ENCODE assay signal across 13 cellular contexts in genomic region chr17:73365934-73366623, GRCh38. TPM values are rescaled to one million over a fixed set of nuclear protein-coding genes. Genes with fewer than 3 reads are reported as not detected.
DNase-seq lines count a peak whose midpoint lies in the region; ATAC-seq and TF ChIP-seq lines count a peak whose summit lies in the region.
"Had no signal": no experiment of that assay in that cellular context is flagged by ENCODE, and none has a peak within 500 bp of the region (broad histone marks: within the 10 kb centered on the region; RNA-seq: fewer than 3 reads in every experiment).

No MANE protein-coding gene starts in this region.

- peak in 1 of 2 donors; percentile 47 for TF ChIP-seq POLR2A in heart left ventricle (IDR thresholded peaks at IDR 0.05)

- H3K9ac ChIP-seq in parathyroid adenoma = no peak overlapping the region

- no peak overlapping the region for H3K4me2 ChIP-seq in parathyroid adenoma (ENCODE audit: low read length)
- H3K4me2 ChIP-seq: PC-9 had no signal

- DNase-seq in Right ventricle myocardium inferior (ENCODE audit: missing footprints) (peak; percentile 74), cardiac septum (ENCODE audit: low spot score) (no peak), heart left ventricle (peak; percentile 65 to 75 (median 73))
- no peak for DNase-seq in central memory CD4-positive, alpha-beta T cell
- DNase-seq: DMS79 treated with DMSO at 0.1 percent for 48 hours, immature natural killer cell, occipital lobe, PC-9, T-helper 9 cell had no signal

- peak overlapping the region; percentile 50 to 82 (median 73) for H3K27ac ChIP-seq in heart left ventricle
- H3K27ac ChIP-seq in parathyroid adenoma = peak overlapping the region; percentile 55
- H3K27ac ChIP-seq: PC-9 had no signal

- WGBS in heart left ventricle, 4 donors = 43 to 66% (median 54%) methylated on average over 19 to 21 of the region's 21 CpGs

- no peaks in the 10 kb centered on the region for H3K79me2 ChIP-seq in parathyroid adenoma

- ATAC-seq in Right ventricle myocardium inferior = peak; percentile 57
- ATAC-seq in heart left ventricle = peak; percentile 53 to 87 (median 69)
- no peak for ATAC-seq in HG02973 (IDR thresholded peaks at IDR 0.05; ENCODE audit: unreplicated experiment)
- no peak for ATAC-seq in GM19351 (IDR thresholded peaks at IDR 0.05; ENCODE audit: unreplicated experiment)
- no peak for ATAC-seq in HG03378 (IDR thresholded peaks at IDR 0.05; ENCODE audit: unreplicated experiment)

- intact Hi-C loops in Right ventricle myocardium inferior (cut with DNase I) (loop anchor here (2.0 to 10.0 kb wide), 2 partner anchors 55 to 641 kb away; no protein-coding TSS in a partner anchor), cardiac septum (cut with DNase I) (loop anchor here (5.0 kb wide), 2 partner anchors 54 to 174 kb away; partner anchors contain the start of genes CDC42EP4 and COG1), heart left ventricle (cut with DNase I) (loop anchor here in 7 of 10 donors (1.0 to 10.0 kb wide), 9 partner anchors 27 to 641 kb away; partner anchors contain the start of genes CDC42EP4 (in 5 of the 7) and COG1 (in 3 of the 7))

- H3K9me3 ChIP-seq in heart left ventricle (no peaks in the 10 kb centered on the region), parathyroid adenoma (ENCODE audit: control insufficient read depth, low read length) (no peaks in the 10 kb centered on the region)

- TF ChIP-seq CTCF in heart left ventricle (IDR thresholded peaks at IDR 0.05) (no peak), parathyroid adenoma (IDR thresholded peaks at IDR 0.05) (no peak)

- H3K4me1 ChIP-seq in heart left ventricle (peaks cover 0 to 35% (median 19%) of the 10 kb centered on the region in 12 donors), parathyroid adenoma (no peaks in the 10 kb centered on the region)

- no peak overlapping the region for H2AFZ ChIP-seq in parathyroid adenoma
- H2AFZ ChIP-seq: PC-9 had no signal

- H3K27me3 ChIP-seq in heart left ventricle (no peaks in the 10 kb centered on the region), parathyroid adenoma (ENCODE audit: control insufficient read depth, insufficient read depth, low read length) (no peaks in the 10 kb centered on the region)

- H3K4me3 ChIP-seq in heart left ventricle (peak overlapping the region in 7 of 12 donors; percentile 4 to 26 (median 19)), parathyroid adenoma (ENCODE audit: low read depth, low read length) (no peak overlapping the region)
- H3K4me3 ChIP-seq: PC-9 had no signal

- H3K36me3 ChIP-seq in heart left ventricle (no peaks in the 10 kb centered on the region), parathyroid adenoma (ENCODE audit: control insufficient read depth, insufficient read depth, low read length) (no peaks in the 10 kb centered on the region)

RNA-seq across cellular contexts. Expression of gene CDC42EP4, which starts 54.3 kb away (rescaled TPM):
- total RNA-seq in Right ventricle myocardium inferior = 58.8 TPM
- total RNA-seq in cardiac septum = 41.3 TPM
- 100 to 1,000 TPM in 1 of 9 donors, 10 to 100 TPM in 8; 21.8 to 103 (median 37.5) TPM for total RNA-seq in heart left ventricle
- 10 to 100 TPM; 18.6 to 65.3 TPM for polyA plus RNA-seq in heart left ventricle

Comparison
In these comparisons a context has a peak if more than half of its experiments do, and no peak if none do; other contexts are left out.
1. DNase-seq: peak in Right ventricle myocardium inferior (single experiment) and heart left ventricle (5 of 5); none in cardiac septum (single experiment) and central memory CD4-positive, alpha-beta T cell (single experiment).
2. ATAC-seq: peak in Right ventricle myocardium inferior (single experiment) and heart left ventricle (4 of 4); none in HG02973 (single experiment), GM19351 (single experiment) and HG03378 (single experiment).